ENCODE assay signal across 15 cellular contexts in the genomic region with DNA sequence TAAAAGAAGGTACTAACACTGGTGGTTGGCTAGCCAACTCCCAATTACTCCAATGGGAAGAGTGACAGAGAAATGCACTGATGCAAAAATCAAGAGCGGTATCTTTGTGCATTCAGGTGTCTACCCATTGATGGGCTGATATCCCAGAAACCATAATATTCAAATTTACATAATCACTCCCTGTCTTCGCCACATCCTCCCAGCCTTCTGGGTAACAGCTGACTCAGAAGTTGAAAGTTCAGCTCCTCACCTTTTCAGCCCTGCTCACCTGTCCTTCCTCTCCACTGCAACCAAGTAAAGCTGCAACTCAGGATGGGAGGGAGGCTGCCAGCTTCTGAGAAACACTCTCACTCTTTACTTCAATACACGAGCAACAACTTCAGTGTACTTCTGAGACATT. TPM values are rescaled to one million over a fixed set of nuclear protein-coding genes. Genes with fewer than 3 reads are reported as not detected.
DNase-seq lines count a peak whose midpoint lies in the region; TF ChIP-seq lines count a peak whose summit lies in the region.
"Had no signal": no experiment of that assay in that cellular context is flagged by ENCODE, and none has a peak within 500 bp of the region (broad histone marks: within the 10 kb centered on the region; RNA-seq: fewer than 3 reads in every experiment).

No MANE protein-coding gene starts in this region.

- H3K27ac Mint-ChIP-seq in activated naive CD4-positive, alpha-beta T cell treated with anti-CD3 and anti-CD28 coated beads, Interleukin-2, amount 10 ng/mL, durations not matched to agents 7 days and 5 days: no peak overlapping the region
- H3K27ac Mint-ChIP-seq in T-helper 1 cell treated with Interleukin-12 subunit alpha and Interleukin-12 subunit beta and Interleukin-4 antibody, amounts not matched to agents 30 μg/mL and 1 μg/mL, for 36 hours: peak overlapping the region; percentile 29
- peak overlapping the region; percentile 80 for H3K27ac Mint-ChIP-seq in glutamatergic neuron (ENCODE audit: unreplicated experiment)
- peak overlapping the region; percentile 98 for H3K27ac Mint-ChIP-seq in type B pancreatic cell
- no peak overlapping the region for H3K27ac Mint-ChIP-seq in osteocyte (ENCODE audit: unreplicated experiment)
- H3K27ac Mint-ChIP-seq: activated B cell treated with CpG ODN at 0.5 μM for 24 hours had no signal

- H3K36me3 Mint-ChIP-seq in activated naive CD4-positive, alpha-beta T cell treated with anti-CD3 and anti-CD28 coated beads, Interleukin-2, amount 10 ng/mL, durations not matched to agents 7 days and 5 days: peaks cover 26% of the 10 kb centered on the region
- H3K36me3 Mint-ChIP-seq in T-helper 1 cell treated with Interleukin-12 subunit alpha and Interleukin-12 subunit beta and Interleukin-4 antibody, amounts not matched to agents 30 μg/mL and 1 μg/mL, for 36 hours (ENCODE audit: low read depth): peaks cover 27% of the 10 kb centered on the region
- H3K36me3 Mint-ChIP-seq in glutamatergic neuron (ENCODE audit: unreplicated experiment): peaks cover 8% of the 10 kb centered on the region
- H3K36me3 Mint-ChIP-seq in type B pancreatic cell: peaks cover 12% of the 10 kb centered on the region
- H3K36me3 Mint-ChIP-seq in osteocyte (ENCODE audit: unreplicated experiment): no peaks in the 10 kb centered on the region

- no peak overlapping the region for H3K4me3 Mint-ChIP-seq in activated naive CD4-positive, alpha-beta T cell treated with anti-CD3 and anti-CD28 coated beads, Interleukin-2, amount 10 ng/mL, durations not matched to agents 7 days and 5 days
- peak overlapping the region; percentile 35 for H3K4me3 Mint-ChIP-seq in T-helper 1 cell treated with Interleukin-12 subunit alpha and Interleukin-12 subunit beta and Interleukin-4 antibody, amounts not matched to agents 30 μg/mL and 1 μg/mL, for 36 hours
- H3K4me3 Mint-ChIP-seq in glutamatergic neuron (ENCODE audit: unreplicated experiment) (peak overlapping the region; percentile 64), type B pancreatic cell (peak overlapping the region; percentile 69), osteocyte (ENCODE audit: unreplicated experiment) (no peak overlapping the region)
- H3K4me3 Mint-ChIP-seq: activated B cell treated with CpG ODN at 0.5 μM for 24 hours, neural crest cell had no signal

- H3K9me3 Mint-ChIP-seq in activated naive CD4-positive, alpha-beta T cell treated with anti-CD3 and anti-CD28 coated beads, Interleukin-2, amount 10 ng/mL, durations not matched to agents 7 days and 5 days: peaks cover 1% of the 10 kb centered on the region
- H3K9me3 Mint-ChIP-seq in T-helper 1 cell treated with Interleukin-12 subunit alpha and Interleukin-12 subunit beta and Interleukin-4 antibody, amounts not matched to agents 30 μg/mL and 1 μg/mL, for 36 hours: no peaks in the 10 kb centered on the region
- H3K9me3 Mint-ChIP-seq in glutamatergic neuron (ENCODE audit: unreplicated experiment) (peaks cover 2% of the 10 kb centered on the region), type B pancreatic cell (peaks cover 11% of the 10 kb centered on the region), osteocyte (ENCODE audit: unreplicated experiment) (no peaks in the 10 kb centered on the region)
- H3K9me3 Mint-ChIP-seq: activated B cell treated with CpG ODN at 0.5 μM for 24 hours, neural crest cell had no signal

- TF ChIP-seq CTCF in glutamatergic neuron (IDR thresholded peaks at IDR 0.05; ENCODE audit: partially characterized antibody, unreplicated experiment): no peak
- no peak for TF ChIP-seq CTCF in type B pancreatic cell (conservative IDR thresholded peaks at IDR 0.05)
- no peak for TF ChIP-seq CTCF in osteocyte (IDR thresholded peaks at IDR 0.05)

- H3K27me3 Mint-ChIP-seq in activated naive CD4-positive, alpha-beta T cell treated with anti-CD3 and anti-CD28 coated beads, Interleukin-2, amount 10 ng/mL, durations not matched to agents 7 days and 5 days: no peaks in the 10 kb centered on the region
- H3K27me3 Mint-ChIP-seq in T-helper 1 cell treated with Interleukin-12 subunit alpha and Interleukin-12 subunit beta and Interleukin-4 antibody, amounts not matched to agents 30 μg/mL and 1 μg/mL, for 36 hours (ENCODE audit: low read depth): no peaks in the 10 kb centered on the region
- peaks cover 6% of the 10 kb centered on the region for H3K27me3 Mint-ChIP-seq in glutamatergic neuron (ENCODE audit: unreplicated experiment)
- H3K27me3 Mint-ChIP-seq in type B pancreatic cell: no peaks in the 10 kb centered on the region
- H3K27me3 Mint-ChIP-seq in osteocyte (ENCODE audit: unreplicated experiment): no peaks in the 10 kb centered on the region
- H3K27me3 Mint-ChIP-seq: activated B cell treated with CpG ODN at 0.5 μM for 24 hours had no signal

- H3K4me1 Mint-ChIP-seq in activated naive CD4-positive, alpha-beta T cell treated with anti-CD3 and anti-CD28 coated beads, Interleukin-2, amount 10 ng/mL, durations not matched to agents 7 days and 5 days: peaks cover 66% of the 10 kb centered on the region
- peaks cover 54% of the 10 kb centered on the region for H3K4me1 Mint-ChIP-seq in T-helper 1 cell treated with Interleukin-12 subunit alpha and Interleukin-12 subunit beta and Interleukin-4 antibody, amounts not matched to agents 30 μg/mL and 1 μg/mL, for 36 hours (ENCODE audit: low read depth)
- H3K4me1 Mint-ChIP-seq in glutamatergic neuron (ENCODE audit: low read depth, unreplicated experiment) (peaks cover 24% of the 10 kb centered on the region), type B pancreatic cell (ENCODE audit: unreplicated experiment) (peaks cover 30% of the 10 kb centered on the region), osteocyte (ENCODE audit: unreplicated experiment) (peaks cover 33% of the 10 kb centered on the region)

- peak; percentile 33 for DNase-seq in activated naive CD4-positive, alpha-beta T cell treated with anti-CD3 and anti-CD28 coated beads, Interleukin-2, amount 10 ng/mL, durations not matched to agents 7 days and 5 days
- no peak for DNase-seq in activated naive CD4-positive, alpha-beta T cell treated with anti-CD3 and anti-CD28 coated beads, Interleukin-2, amount 50 U/mL, for 16 hours
- DNase-seq in glutamatergic neuron (no peak), type B pancreatic cell (ENCODE audit: extremely low spot score, unreplicated experiment) (no peak), NCI-H146 (lab: John Stamatoyannopoulos, UW) (no peak), NCI-H1694 treated with DMSO at 0.1 percent for 48 hours (lab: John Stamatoyannopoulos, UW) (no peak), osteocyte (ENCODE audit: extremely low spot score, unreplicated experiment) (no peak)
- DNase-seq: activated B cell treated with CpG ODN at 0.5 μM for 24 hours; KBM-7; NCI-H1092 treated with DMSO at 0.1 percent for 48 hours; NCI-H2171; stimulated activated CD4-positive, alpha-beta T cell treated with anti-CD3 and anti-CD28 coated beads, Interleukin-15, amount 100 ng/mL, for 24 hours; stomach had no signal

- CTCF ChIA-PET in activated naive CD4-positive, alpha-beta T cell treated with anti-CD3 and anti-CD28 coated beads, Interleukin-2, amount 10 ng/mL, durations not matched to agents 7 days and 5 days (lab: Charles Lee): interaction anchor here (1.4 kb wide), 1 partner anchor 9 kb away, joined by 4 read pairs; no protein-coding TSS in a partner anchor

RNA-seq across cellular contexts. Expression of a gene that starts 6.9 kb away (rescaled TPM):
- 19.9 TPM for total RNA-seq in glutamatergic neuron (ENCODE audit: unreplicated experiment)
- 16.3 and 21.8 TPM in 2 replicates for total RNA-seq in type B pancreatic cell (ENCODE audit: low replicate concordance)
- 13.4 and 15.0 TPM in 2 replicates for total RNA-seq in osteocyte

Comparison
In these comparisons a context has a peak if more than half of its experiments do, and no peak if none do; other contexts are left out.
1. H3K27ac Mint-ChIP-seq: peak in T-helper 1 cell treated with Interleukin-12 subunit alpha and Interleukin-12 subunit beta and Interleukin-4 antibody, amounts not matched to agents 30 μg/mL and 1 μg/mL, for 36 hours (single experiment), glutamatergic neuron (single experiment) and type B pancreatic cell (single experiment); none in activated naive CD4-positive, alpha-beta T cell treated with anti-CD3 and anti-CD28 coated beads, Interleukin-2, amount 10 ng/mL, durations not matched to agents 7 days and 5 days (single experiment) and osteocyte (single experiment).
2. H3K4me3 Mint-ChIP-seq: peak in T-helper 1 cell treated with Interleukin-12 subunit alpha and Interleukin-12 subunit beta and Interleukin-4 antibody, amounts not matched to agents 30 μg/mL and 1 μg/mL, for 36 hours (single experiment), glutamatergic neuron (single experiment) and type B pancreatic cell (single experiment); none in activated naive CD4-positive, alpha-beta T cell treated with anti-CD3 and anti-CD28 coated beads, Interleukin-2, amount 10 ng/mL, durations not matched to agents 7 days and 5 days (single experiment) and osteocyte (single experiment).